Comparison of ENCODE assay signal across 12 cellular contexts in genomic region chr6:111614833-111615582, GRCh38. TPM values are rescaled to one million over a fixed set of nuclear protein-coding genes. Genes with fewer than 3 reads are reported as not detected.
A peak's percentile ranks its signal among the peaks of the same experiment; 100 is the strongest.
DNase-seq lines count a peak whose midpoint lies in the region; ATAC-seq and TF ChIP-seq lines count a peak whose summit lies in the region.
"Had no signal": no experiment of that assay in that cellular context is flagged by ENCODE, and none has a peak within 500 bp of the region (broad histone marks: within the 10 kb centered on the region; RNA-seq: fewer than 3 reads in every experiment).

No MANE protein-coding gene starts in this region.

- no peaks in the 10 kb centered on the region for H3K9me3 ChIP-seq in heart left ventricle
- no peaks in the 10 kb centered on the region for H3K9me3 ChIP-seq in left ventricle myocardium inferior (replicated peaks)
- no peaks in the 10 kb centered on the region for H3K9me3 ChIP-seq in upper lobe of left lung
- no peaks in the 10 kb centered on the region for H3K9me3 ChIP-seq in tibial nerve

- intact Hi-C loops in heart left ventricle (cut with DNase I) (no loop called here), left ventricle myocardium inferior (cut with micrococcal nuclease) (no loop called here)

- peak in 3 of 4 donors; percentile 31 to 42 (median 33) for ATAC-seq in heart left ventricle
- peak; percentile 21 to 47 for ATAC-seq in upper lobe of left lung (ENCODE audit: low FRiP score in 2 of 2)
- no peak for ATAC-seq in GM18868 (IDR thresholded peaks at IDR 0.05; ENCODE audit: unreplicated experiment)
- ATAC-seq: activated T-cell treated with anti-CD3 and anti-CD28 coated beads, Interleukin-2, amount 50 U/mL, for 72 hours had no signal

- TF ChIP-seq EP300 in upper lobe of left lung (IDR thresholded peaks at IDR 0.05) = no peak
- peak in 1 of 2 donors; percentile 2 for TF ChIP-seq EP300 in tibial nerve (IDR thresholded peaks at IDR 0.05)

- H3K4me1 ChIP-seq in heart left ventricle = peaks cover 0 to 13% (median 3%) of the 10 kb centered on the region in 12 donors
- H3K4me1 ChIP-seq in left ventricle myocardium inferior = peaks cover 15% of the 10 kb centered on the region
- H3K4me1 ChIP-seq in upper lobe of left lung = peaks cover 4 to 15% (median 7%) of the 10 kb centered on the region in 4 donors
- H3K4me1 ChIP-seq in tibial nerve = peaks cover 0 to 4% (median 0%) of the 10 kb centered on the region in 4 donors

- no peak for TF ChIP-seq POLR2A in heart left ventricle (IDR thresholded peaks at IDR 0.05)
- no peak for TF ChIP-seq POLR2A in upper lobe of left lung (IDR thresholded peaks at IDR 0.05)
- no peak for TF ChIP-seq POLR2A in tibial nerve (IDR thresholded peaks at IDR 0.05)

- H3K36me3 ChIP-seq in heart left ventricle = no peaks in the 10 kb centered on the region
- H3K36me3 ChIP-seq in left ventricle myocardium inferior = no peaks in the 10 kb centered on the region
- no peaks in the 10 kb centered on the region for H3K36me3 ChIP-seq in upper lobe of left lung
- no peaks in the 10 kb centered on the region for H3K36me3 ChIP-seq in tibial nerve
- H3K36me3 ChIP-seq: cardiac muscle cell had no signal

- H3K27ac ChIP-seq in heart left ventricle (no peak overlapping the region), left ventricle myocardium inferior (replicated peaks) (no peak overlapping the region), upper lobe of left lung (no peak overlapping the region), tibial nerve (no peak overlapping the region)
- H3K27ac ChIP-seq: cardiac muscle cell had no signal

- H3K27me3 ChIP-seq in heart left ventricle (no peaks in the 10 kb centered on the region), left ventricle myocardium inferior (ENCODE audit: low read depth) (no peaks in the 10 kb centered on the region), upper lobe of left lung (no peaks in the 10 kb centered on the region), tibial nerve (no peaks in the 10 kb centered on the region)
- H3K27me3 ChIP-seq: cardiac muscle cell had no signal

- TF ChIP-seq CTCF in heart left ventricle (IDR thresholded peaks at IDR 0.05) = no peak
- no peak for TF ChIP-seq CTCF in left ventricle myocardium inferior (IDR thresholded peaks at IDR 0.05; ENCODE audit: borderline replicate concordance)
- no peak for TF ChIP-seq CTCF in upper lobe of left lung (IDR thresholded peaks at IDR 0.05)
- no peak for TF ChIP-seq CTCF in tibial nerve (IDR thresholded peaks at IDR 0.05)

- DNase-seq in heart left ventricle (no peak), left ventricle myocardium inferior (no peak), SHP77 (lab: John Stamatoyannopoulos, UW) (peak; percentile 83 to 92), islet precursor cell (peak; percentile 88), upper lobe of left lung (peak in 1 of 2 donors; percentile 72), tibial nerve (ENCODE audit: low spot score in 2 of 2) (no peak), inferior parietal cortex (ENCODE audit: extremely low spot score) (no peak)
- DNase-seq: activated T-cell treated with anti-CD3 and anti-CD28 coated beads, Interleukin-2, amount 50 U/mL, for 72 hours; EL; NCI-H1048 had no signal

- 64 to 75% (median 67%) methylated on average over 12 of the region's 12 CpGs for WGBS in heart left ventricle, 4 donors
- WGBS in upper lobe of left lung, 2 donors = 53 to 57% methylated on average over 12 of the region's 12 CpGs
- 50 to 56% methylated on average over 12 of the region's 12 CpGs for WGBS in tibial nerve, 2 donors

- no peak overlapping the region for H3K4me3 ChIP-seq in heart left ventricle
- H3K4me3 ChIP-seq in left ventricle myocardium inferior = no peak overlapping the region
- no peak overlapping the region for H3K4me3 ChIP-seq in upper lobe of left lung
- no peak overlapping the region for H3K4me3 ChIP-seq in tibial nerve
- H3K4me3 ChIP-seq: cardiac muscle cell had no signal

RNA-seq across cellular contexts. Expression of gene TRAF3IP2, which starts 9.3 kb away (rescaled TPM):
- total RNA-seq in heart left ventricle (10 to 100 TPM in 8 of 9 donors, 1 to 10 TPM in 1; 7.4 to 19.4 (median 12.9) TPM), left ventricle myocardium inferior (10.6 TPM), upper lobe of left lung (10 to 100 TPM; 29.2 to 38.0 (median 32.5) TPM), tibial nerve (10 to 100 TPM; 17.2 to 30.6 (median 19.7) TPM)
- 10 to 100 TPM; 10.5 to 14.4 TPM for polyA plus RNA-seq in heart left ventricle

Comparison
In these comparisons a context has a peak if more than half of its experiments do, and no peak if none do; other contexts are left out.
1. DNase-seq: peak in SHP77 (2 of 2) and islet precursor cell (single experiment); none in heart left ventricle (0 of 5), left ventricle myocardium inferior (single experiment), tibial nerve (0 of 2) and inferior parietal cortex (single experiment).